In genomic region chr9:105244274-105244995, GRCh38 we compare ENCODE assay signal across 8 cellular contexts. TPM values are rescaled to one million over a fixed set of nuclear protein-coding genes. Genes with fewer than 3 reads are reported as not detected.
DNase-seq lines count a peak whose midpoint lies in the region; ATAC-seq and TF ChIP-seq lines count a peak whose summit lies in the region.

SLC44A1 (plus strand) TSS chr9:105244651; CDS start chr9:105244869, 218 bp downstream.

- H3K27ac ChIP-seq in dorsolateral prefrontal cortex, result peak within 1 kb of the TSS; percentile 73 to 98 (median 95)

- peaks cover 16% of the 10 kb centered on the region for H3K4me1 Mint-ChIP-seq in activated CD4-positive, alpha-beta memory T cell treated with anti-CD3 and anti-CD28 coated beads for 36 hours (ENCODE audit: low read depth)

- ATAC-seq in GM19397 (IDR thresholded peaks at IDR 0.05; ENCODE audit: unreplicated experiment), result peak; percentile 88
- peak; percentile 84 for ATAC-seq in HG03565 (IDR thresholded peaks at IDR 0.05; ENCODE audit: unreplicated experiment)

- POLR2A ChIA-PET in activated CD4-positive, alpha-beta memory T cell treated with anti-CD3 and anti-CD28 coated beads for 36 hours (lab: Charles Lee), result interaction anchor here (0.6 to 2.2 kb wide), 8 partner anchors 16 to 496 kb away, joined by 3 to 12 read pairs (median 4); partner anchors contain the start of gene NIPSNAP3A

- CTCF ChIA-PET in activated CD4-positive, alpha-beta memory T cell treated with anti-CD3 and anti-CD28 coated beads for 36 hours (lab: Charles Lee), result interaction anchor here (0.6 to 1.5 kb wide), 5 partner anchors 12 to 381 kb away, joined by 3 to 9 read pairs (median 3); no protein-coding TSS in a partner anchor

- TF ChIP-seq POLR2A in lower leg skin (IDR thresholded peaks at IDR 0.05), result peak in 1 of 2 donors; percentile 29

- peak; percentile 96 for DNase-seq in CD1c-positive myeloid dendritic cell (ENCODE audit: extremely low spot score)
- DNase-seq in NCI-H748 treated with DMSO at 0.1 percent for 48 hours (lab: John Stamatoyannopoulos, UW), result peak; percentile 83
- peak; percentile 95 for DNase-seq in activated CD4-positive, alpha-beta memory T cell treated with anti-CD3 and anti-CD28 coated beads for 36 hours
- DNase-seq in dorsolateral prefrontal cortex, result peak; percentile 93 to 98 (median 96)
- peak; percentile 94 to 99 for DNase-seq in lower leg skin (ENCODE audit: low spot score in 2 of 2)
- peak; percentile 93 to 94 for DNase-seq in stimulated activated CD4-positive, alpha-beta T cell treated with anti-CD3 and anti-CD28 coated beads, Interleukin-4, amount 100 ng/mL, for 4 hours

- peak within 1 kb of the TSS; percentile 82 for H3K4me3 Mint-ChIP-seq in activated CD4-positive, alpha-beta memory T cell treated with anti-CD3 and anti-CD28 coated beads for 36 hours

- H3K27me3 ChIP-seq in dorsolateral prefrontal cortex, result no peaks in the 10 kb centered on the region

- intact Hi-C loops in activated CD4-positive, alpha-beta memory T cell treated with anti-CD3 and anti-CD28 coated beads for 36 hours (cut with micrococcal nuclease), result loop anchor here (1.0 to 10.0 kb wide), 10 partner anchors 16 to 497 kb away; partner anchors contain the start of genes ABCA1, FSD1L, NIPSNAP3A and TMEM38B
- intact Hi-C loops in dorsolateral prefrontal cortex (cut with DNase I) (loop anchor here (2.0 to 10.0 kb wide), 11 partner anchors 53 to 382 kb away; partner anchors contain the start of gene ABCA1 (in 2 of the 2)), lower leg skin (cut with DNase I; ENCODE audit: low total_unique reads) (no loop called here)

- TF ChIP-seq CTCF in dorsolateral prefrontal cortex (IDR thresholded peaks at IDR 0.05 in 54 of 56, conservative IDR thresholded peaks at IDR 0.05 in 2 of 56; ENCODE audit: low read depth in 1 of 56, partially characterized antibody in 56 of 56), result peak in 43 of 56 donors; percentile 16 to 56 (median 33)
- TF ChIP-seq CTCF in lower leg skin (IDR thresholded peaks at IDR 0.05), result peak in 1 of 3 donors; percentile 64

- H3K27me3 Mint-ChIP-seq in activated CD4-positive, alpha-beta memory T cell treated with anti-CD3 and anti-CD28 coated beads for 36 hours, result peaks cover 5% of the 10 kb centered on the region

- H3K4me3 ChIP-seq in dorsolateral prefrontal cortex (peak within 1 kb of the TSS; percentile 56 to 96 (median 86)), lower leg skin (ENCODE audit: low read depth, poor library complexity, severe bottlenecking) (peak within 1 kb of the TSS; percentile 67)

- WGBS in lower leg skin, 2 donors, result 0% methylated on average over 30 to 52 of the region's 102 CpGs

- no peaks in the 10 kb centered on the region for H3K36me3 Mint-ChIP-seq in activated CD4-positive, alpha-beta memory T cell treated with anti-CD3 and anti-CD28 coated beads for 36 hours

- H3K27ac Mint-ChIP-seq in activated CD4-positive, alpha-beta memory T cell treated with anti-CD3 and anti-CD28 coated beads for 36 hours, result peak within 1 kb of the TSS; percentile 60

- no peaks in the 10 kb centered on the region for H3K9me3 Mint-ChIP-seq in activated CD4-positive, alpha-beta memory T cell treated with anti-CD3 and anti-CD28 coated beads for 36 hours

RNA-seq across cellular contexts. Expression of gene SLC44A1, which starts in this region (rescaled TPM):
- 10 to 100 TPM; 11.8 to 12.2 TPM for total RNA-seq in activated CD4-positive, alpha-beta memory T cell treated with anti-CD3 and anti-CD28 coated beads for 36 hours
- 100 to 1,000 TPM in 103 of 120 experiments, 10 to 100 TPM in 17; 60.7 to 602 (median 176) TPM for total RNA-seq in dorsolateral prefrontal cortex
- 10 to 100 TPM; 51.1 to 82.2 (median 70.5) TPM for total RNA-seq in lower leg skin

Comparison
In these comparisons a context has a peak if more than half of its experiments do, and no peak if none do; other contexts are left out.
1. Peak in every context shown above with its lines: DNase-seq, ATAC-seq, H3K4me3 ChIP-seq and H3K27ac ChIP-seq.